Comparison of ENCODE assay signal across 17 cellular contexts in the genomic region with DNA sequence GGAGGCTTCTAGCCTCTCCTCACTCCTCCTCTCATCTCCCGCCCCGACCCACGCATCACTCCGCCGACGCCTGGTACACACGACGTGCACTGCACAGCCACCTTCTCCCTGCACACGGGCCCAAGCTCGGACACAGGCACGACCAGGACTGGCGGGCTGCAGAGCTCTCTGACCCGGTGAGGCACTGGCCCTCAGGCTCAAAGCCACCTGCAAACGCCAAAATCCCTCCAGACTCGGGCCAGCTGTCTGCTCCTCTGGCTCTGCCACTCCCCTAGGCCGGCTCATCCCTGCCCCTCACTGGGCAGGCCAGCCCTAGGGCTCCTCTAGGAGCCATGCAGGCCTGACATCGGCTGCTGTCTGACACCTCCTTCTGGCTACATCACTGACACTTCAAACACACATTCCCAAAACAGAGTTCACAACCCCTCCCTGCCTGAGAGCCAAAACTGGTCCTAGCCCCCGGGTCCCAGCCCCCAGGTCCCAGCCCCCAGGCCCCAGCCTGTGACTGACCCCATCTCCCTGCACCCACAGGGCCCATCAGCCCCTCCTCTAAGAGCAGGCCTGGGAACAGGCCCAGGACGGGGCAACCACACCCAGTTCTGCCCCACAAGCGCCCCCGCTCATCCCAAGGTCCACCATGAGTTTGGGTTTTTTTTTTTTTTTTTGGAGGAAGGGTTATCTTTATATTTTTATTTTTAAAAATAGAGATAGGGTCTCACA. TPM values are rescaled to one million over a fixed set of nuclear protein-coding genes. Genes with fewer than 3 reads are reported as not detected.
A peak's percentile ranks its signal among the peaks of the same experiment; 100 is the strongest.
DNase-seq lines count a peak whose midpoint lies in the region; ATAC-seq and TF ChIP-seq lines count a peak whose summit lies in the region.
"Had no signal": no experiment of that assay in that cellular context is flagged by ENCODE, and none has a peak within 500 bp of the region (broad histone marks: within the 10 kb centered on the region; RNA-seq: fewer than 3 reads in every experiment).

No MANE protein-coding gene starts in this region.

- H3K4me3 ChIP-seq in IMR-90 (ENCODE audit: insufficient read depth, low read depth, low read length) = no peak overlapping the region
- H3K4me3 ChIP-seq in heart left ventricle = no peak overlapping the region
- H3K4me3 ChIP-seq in psoas muscle = no peak overlapping the region
- H3K4me3 ChIP-seq in H7 (ENCODE audit: insufficient read depth, low read depth, low read length) = no peak overlapping the region
- H3K4me3 ChIP-seq: pancreas had no signal

- BruUV-seq in IMR-90 (replicated peaks; lab: Mats Ljungman, UMichigan) = no TSS peak

- H2BK15ac ChIP-seq in IMR-90 (ENCODE audit: low read depth, low read length) = no peak overlapping the region

- H3K14ac ChIP-seq in IMR-90 (replicated peaks; ENCODE audit: low read depth, low read length) = no peak overlapping the region

- no CpG with 5 or more reads among the region's 21 CpGs for WGBS in IMR-90 (ENCODE audit: extremely low coverage in 2 of 2, insufficient read length in 1 of 2), 2 experiments
- WGBS in heart left ventricle, 4 donors = 77 to 85% (median 83%) methylated on average over 21 of the region's 21 CpGs
- WGBS in psoas muscle, 3 donors = 66 to 81% (median 78%) methylated on average over 19 to 21 of the region's 21 CpGs

- DNase-seq in COLO668 (lab: John Stamatoyannopoulos, UW; ENCODE audit: unreplicated experiment) (peak; percentile 55), IMR-90 (no peak), heart left ventricle (peak in 1 of 5 donors; percentile 22), psoas muscle (no peak), H7 (no peak), NCI-H2107 treated with DMSO at 0.1 percent for 48 hours (lab: John Stamatoyannopoulos, UW; ENCODE audit: unreplicated experiment) (no peak)
- DNase-seq: activated CD4-positive, alpha-beta T cell treated with anti-CD3 and anti-CD28 coated beads, Interleukin-2, amount 50 U/mL, for 4 hours; CD4-positive, alpha-beta memory T cell; DND-41; effector memory CD4-positive, alpha-beta T cell; natural killer cell; pancreas; stimulated activated CD4-positive, alpha-beta T cell treated with anti-CD3 and anti-CD28 coated beads, Interleukin-15, amount 100 ng/mL, for 24 hours; T-helper 9 cell had no signal

- peak overlapping the region; percentile 20 for H2AK9ac ChIP-seq in IMR-90 (replicated peaks; ENCODE audit: low read depth, low read length, poor library complexity)

- H2BK5ac ChIP-seq in IMR-90 (ENCODE audit: low read depth, low read length, poor library complexity, severe bottlenecking) = no peak overlapping the region

- H3K27me3 ChIP-seq in IMR-90 (ENCODE audit: control insufficient read depth, insufficient read depth, low read length) (no peaks in the 10 kb centered on the region), heart left ventricle (no peaks in the 10 kb centered on the region), psoas muscle (ENCODE audit: insufficient read depth in 3 of 3, low read length in 2 of 3) (no peaks in the 10 kb centered on the region), H7 (ENCODE audit: control insufficient read depth, insufficient read depth, low read length) (no peaks in the 10 kb centered on the region)
- H3K27me3 ChIP-seq: pancreas had no signal

- CTCF ChIA-PET in IMR-90 (lab: Yijun Ruan, JAX) = no interaction called here

- H2BK20ac ChIP-seq in IMR-90 (ENCODE audit: low read depth, low read length) = no peak overlapping the region

- H3K56ac ChIP-seq in IMR-90 (ENCODE audit: extremely low read depth, insufficient read depth, low read length) = no peak overlapping the region

- no peak overlapping the region for H4K5ac ChIP-seq in IMR-90 (ENCODE audit: low read depth, low read length)

- ATAC-seq in IMR-90 (ENCODE audit: low read depth) (no peak), heart left ventricle (peak in 3 of 4 donors; percentile 7 to 37 (median 16)), psoas muscle (no peak), GM21528 (IDR thresholded peaks at IDR 0.05; ENCODE audit: low FRiP score, unreplicated experiment) (no peak)
- ATAC-seq: natural killer cell, pancreas, sciatic nerve had no signal

- H3K4me2 ChIP-seq in IMR-90 (ENCODE audit: low read depth, low read length) = no peak overlapping the region

- intact Hi-C loops in IMR-90 (cut with micrococcal nuclease) = no loop called here
- intact Hi-C loops in heart left ventricle (cut with DNase I) = loop anchor here in 1 of 10 donors (5.0 kb wide), 1 partner anchor 80 kb away; no protein-coding TSS in a partner anchor
- intact Hi-C loops in psoas muscle (cut with DNase I) = loop anchor here in 1 of 2 donors (5.0 kb wide), 1 partner anchor 95 kb away; no protein-coding TSS in a partner anchor

- no peak overlapping the region for H4K91ac ChIP-seq in IMR-90 (ENCODE audit: insufficient read depth, low read depth, low read length)

- peaks cover 6 to 20% of the 10 kb centered on the region in 2 experiments; a peak in 3 of 4 replicates for H3K79me1 ChIP-seq in IMR-90 (ENCODE audit: low read depth in 1 of 2, low read length in 2 of 2)

- no peak overlapping the region for H2AFZ ChIP-seq in IMR-90 (replicated peaks; ENCODE audit: low read length, poor library complexity)

- no peaks in the 10 kb centered on the region for H3K9me1 ChIP-seq in IMR-90 (ENCODE audit: insufficient read depth, low read length)

- TF ChIP-seq CTCF in IMR-90 (conservative IDR thresholded peaks at IDR 0.05; ENCODE audit: low read depth, low read length) (no peak), heart left ventricle (IDR thresholded peaks at IDR 0.05) (no peak), psoas muscle (IDR thresholded peaks at IDR 0.05) (no peak)

- no peak overlapping the region for H3K27ac ChIP-seq in IMR-90 (ENCODE audit: insufficient read depth, low read length)
- H3K27ac ChIP-seq in heart left ventricle = peak overlapping the region in 4 of 12 donors; percentile 2 to 66 (median 57)
- peak overlapping the region; percentile 56 for H3K27ac ChIP-seq in psoas muscle
- H3K27ac ChIP-seq: HL-60, pancreas had no signal

- H3K9me3 ChIP-seq in IMR-90 (ENCODE audit: control insufficient read depth, insufficient read depth, low read length) = no peaks in the 10 kb centered on the region
- H3K9me3 ChIP-seq in heart left ventricle = peaks cover 0 to 10% (median 0%) of the 10 kb centered on the region in 12 donors
- H3K9me3 ChIP-seq in psoas muscle = no peaks in the 10 kb centered on the region
- H3K9me3 ChIP-seq: pancreas had no signal

- POLR2A ChIA-PET in IMR-90 (lab: Charles Lee; ENCODE audit: unreplicated experiment) = no interaction called here

- no peak overlapping the region for H2BK120ac ChIP-seq in IMR-90 (ENCODE audit: low read depth, low read length)

- H3K23ac ChIP-seq in IMR-90 (ENCODE audit: low read depth, low read length) = no peak overlapping the region

- H3K4me1 ChIP-seq in IMR-90 (ENCODE audit: control insufficient read depth, insufficient read depth, low read length) (no peaks in the 10 kb centered on the region), heart left ventricle (peaks cover 0 to 29% (median 15%) of the 10 kb centered on the region in 12 donors), psoas muscle (peaks cover 58% of the 10 kb centered on the region)
- H3K4me1 ChIP-seq: pancreas had no signal

- H4K8ac ChIP-seq in IMR-90 (ENCODE audit: low read depth in 2 of 2, low read length in 2 of 2) = no peak overlapping the region

- TF ChIP-seq POLR2A in IMR-90 (IDR thresholded peaks at IDR 0.05; ENCODE audit: low read depth, low read length) (no peak), heart left ventricle (IDR thresholded peaks at IDR 0.05) (no peak)

- no peak overlapping the region for H3K4ac ChIP-seq in IMR-90 (ENCODE audit: low read depth, low read length)

- no peak overlapping the region for H3K18ac ChIP-seq in IMR-90 (ENCODE audit: low read depth, low read length)

- no peak overlapping the region for H3K9ac ChIP-seq in IMR-90 (ENCODE audit: low read depth, low read length)

- TF ChIP-seq RAD21 in IMR-90 (IDR thresholded peaks at IDR 0.05; ENCODE audit: low read length) = no peak

- dilution Hi-C loops in IMR-90 (cut with HindIII; ENCODE audit: low sequenced_read_pairs, unreplicated experiment) = no loop called here

- peaks cover 4% of the 10 kb centered on the region for H4K20me1 ChIP-seq in IMR-90 (ENCODE audit: insufficient read depth, low read length)

- in situ Hi-C loops in IMR-90 (cut with MboI; ENCODE audit: low sequenced_read_pairs) = no loop called here

- H3K36me3 ChIP-seq in IMR-90 (ENCODE audit: control insufficient read depth, insufficient read depth, low read length) = peaks cover 24% of the 10 kb centered on the region
- peaks cover 0 to 36% (median 7%) of the 10 kb centered on the region in 9 donors for H3K36me3 ChIP-seq in heart left ventricle
- H3K36me3 ChIP-seq in psoas muscle (ENCODE audit: insufficient read depth in 1 of 2, low read depth in 1 of 2) = peaks cover 0 to 18% of the 10 kb centered on the region in 2 donors
- H3K36me3 ChIP-seq in H7 (replicated peaks; ENCODE audit: control insufficient read depth, insufficient read depth, low read length) = peaks cover 21% of the 10 kb centered on the region
- H3K36me3 ChIP-seq: pancreas had no signal

- H2AK5ac ChIP-seq in IMR-90 (ENCODE audit: low read depth, low read length) = no peak overlapping the region

RNA-seq across cellular contexts. Expression of a gene that starts 35.1 kb away (rescaled TPM):
- total RNA-seq in IMR-90 (2012; rRNA removed) = 40.9 and 41.7 TPM in 2 replicates
- 29.0 and 31.5 TPM in 2 replicates for polyA plus RNA-seq in IMR-90 (2012; rRNA removed)
- polyA plus RNA-seq in IMR-90 (2012; cell fraction: cytosol; rRNA removed) = 27.7 and 28.1 TPM in 2 replicates
- polyA plus RNA-seq in IMR-90 (2012; cell fraction: nucleus; rRNA removed; ENCODE audit: low replicate concordance) = 13.2 and 34.4 TPM in 2 replicates
- 10 to 100 TPM; 11.1 to 29.7 (median 19.3) TPM for total RNA-seq in heart left ventricle
- polyA plus RNA-seq in heart left ventricle = 10 to 100 TPM; 21.8 to 25.3 TPM
- total RNA-seq in psoas muscle = 10 to 100 TPM; 11.8 to 16.4 (median 15.3) TPM
- 10 to 100 TPM; 11.7 to 17.5 (median 17.5) TPM for polyA plus RNA-seq in psoas muscle
- total RNA-seq in H7 (2014; rRNA removed; shearing (Covaris generic)) = 44.7 and 63.0 TPM in 2 replicates

RNA-seq across cellular contexts. Expression of a gene that starts 44.4 kb away (rescaled TPM):
- total RNA-seq in IMR-90 (2012; rRNA removed) (23.1 and 23.8 TPM in 2 replicates), heart left ventricle (10 to 100 TPM; 14.2 to 22.3 (median 20.3) TPM), psoas muscle (10 to 100 TPM; 15.9 to 21.9 (median 18.4) TPM)
- polyA plus RNA-seq in IMR-90 (2012; rRNA removed) (16.9 and 19.1 TPM in 2 replicates), heart left ventricle (10 to 100 TPM; 18.8 to 31.5 TPM), psoas muscle (10 to 100 TPM; 21.6 to 53.0 (median 41.1) TPM)
- 11.2 and 11.8 TPM in 2 replicates for polyA plus RNA-seq in IMR-90 (2012; cell fraction: cytosol; rRNA removed)
- polyA plus RNA-seq in IMR-90 (2012; cell fraction: nucleus; rRNA removed; ENCODE audit: low replicate concordance) = 6.1 and 6.2 TPM in 2 replicates
- total RNA-seq in H7 (2014; rRNA removed; shearing (Covaris generic)) = 25.8 and 32.6 TPM in 2 replicates

RNA-seq across cellular contexts. Expression of a gene that starts 44.4 kb away (rescaled TPM):
- total RNA-seq in IMR-90 (2012; rRNA removed) (36.1 and 49.1 TPM in 2 replicates), heart left ventricle (10 to 100 TPM in 8 of 9 donors, 1 to 10 TPM in 1; 9.8 to 18.4 (median 12.1) TPM), psoas muscle (10 to 100 TPM in 2 of 4 donors, 1 to 10 TPM in 2; 5.6 to 12.4 (median 8.4) TPM)
- polyA plus RNA-seq in IMR-90 (2012; rRNA removed) (33.4 and 37.2 TPM in 2 replicates), heart left ventricle (10 to 100 TPM; 18.9 to 23.7 TPM), psoas muscle (10 to 100 TPM; 13.6 to 29.2 (median 19.1) TPM)
- polyA plus RNA-seq in IMR-90 (2012; cell fraction: cytosol; rRNA removed) = 52.3 and 59.0 TPM in 2 replicates
- 19.0 and 25.0 TPM in 2 replicates for polyA plus RNA-seq in IMR-90 (2012; cell fraction: nucleus; rRNA removed; ENCODE audit: low replicate concordance)
- 101 and 117 TPM in 2 replicates for total RNA-seq in H7 (2014; rRNA removed; shearing (Covaris generic))

Comparison
In these comparisons a context has a peak if more than half of its experiments do, and no peak if none do; other contexts are left out.
1. ATAC-seq: peak in heart left ventricle (3 of 4); none in IMR-90 (single experiment), psoas muscle (0 of 4) and GM21528 (single experiment).